ENCODE assay signal across 29 cellular contexts in the genomic region with DNA sequence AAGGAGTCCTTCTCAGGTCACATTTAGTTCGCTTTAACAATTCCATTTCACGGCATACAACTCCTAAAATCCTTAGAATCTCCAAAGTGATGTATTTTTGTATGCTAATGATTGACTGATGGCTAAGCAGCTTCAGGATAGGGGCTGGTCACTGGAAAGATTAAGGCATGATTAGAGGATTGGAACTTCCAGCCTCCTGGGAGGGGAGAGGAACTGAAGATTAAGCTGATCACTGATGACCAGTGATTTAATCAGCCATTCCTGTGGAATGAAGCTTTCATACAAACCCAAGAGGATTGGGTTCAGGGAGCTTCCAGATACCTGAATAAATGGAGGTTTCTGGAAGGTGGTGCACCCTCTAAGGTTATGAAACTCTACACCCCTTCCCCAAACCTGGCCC.
"Had no signal": no experiment of that assay in that cellular context is flagged by ENCODE, and none has a peak within 500 bp of the region (broad histone marks: within the 10 kb centered on the region; RNA-seq: fewer than 3 reads in every experiment).

No MANE protein-coding gene starts in this region.

- H3K9me3 Mint-ChIP-seq: natural killer cell; stimulated activated naive B cell treated with anti-CD40 and anti-IgM and Interleukin-4, amounts not matched to agents 10 μg/mL and 1 μg/mL and 100 μg/mL, for 72 hours had no signal

- H3K27me3 ChIP-seq: ovary, testis, thyroid gland had no signal

- ATAC-seq: left colon; left lung; lower lobe of right lung; mucosa of descending colon; natural killer cell; right cardiac atrium; sciatic nerve; stimulated activated naive B cell treated with anti-CD40 and anti-IgM and Interleukin-4, amounts not matched to agents 10 μg/mL and 1 μg/mL and 100 μg/mL, for 72 hours; stimulated activated naive CD8-positive, alpha-beta T cell treated with anti-CD3 and anti-CD28 coated beads, Interleukin-15, Interleukin-2, amounts not matched to agents 100 U/mL and 50 U/mL, for 24 hours; upper lobe of right lung had no signal

- H3K27ac ChIP-seq: left lung, lower lobe of right lung, ovary, skin epidermis, stomach, testis, thyroid gland, transverse colon, upper lobe of right lung had no signal

- H3K27ac Mint-ChIP-seq: natural killer cell; nephron progenitor cell; progenitor cell of endocrine pancreas; stimulated activated naive B cell treated with anti-CD40 and anti-IgM and Interleukin-4, amounts not matched to agents 10 μg/mL and 1 μg/mL and 100 μg/mL, for 72 hours had no signal

- DNase-seq: hippocampal formation; kidney glomerular epithelial cell; left colon; left lung; lower lobe of right lung; mammary epithelial cell; mesenchymal stem cell; midbrain; mucosa of descending colon; natural killer cell; nephron progenitor cell; ovary; right cardiac atrium; stimulated activated CD4-positive, alpha-beta T cell treated with anti-CD3 and anti-CD28 coated beads, Interleukin-12 subunit alpha, Interleukin-12 subunit beta, amount 100 ng/mL, for 4 hours; stimulated activated CD4-positive, alpha-beta T cell treated with anti-CD3 and anti-CD28 coated beads, Interleukin-15, amount 100 ng/mL, for 24 hours; stimulated activated CD4-positive, alpha-beta T cell treated with anti-CD3 and anti-CD28 coated beads, Interleukin-2, amount 100 ng/mL, for 24 hours; stimulated activated CD4-positive, alpha-beta T cell treated with anti-CD3 and anti-CD28 coated beads, Interleukin-4, amount 100 ng/mL, for 1 hour; stimulated activated naive B cell treated with anti-CD40 and anti-IgM and Interleukin-4, amounts not matched to agents 10 μg/mL and 1 μg/mL and 100 μg/mL, for 72 hours; stimulated activated naive CD8-positive, alpha-beta T cell treated with anti-CD3 and anti-CD28 coated beads, Interleukin-15, Interleukin-2, amounts not matched to agents 100 U/mL and 50 U/mL, for 24 hours; stomach; testis; thyroid gland; transverse colon; upper lobe of right lung had no signal

- FAIRE-seq: keratinocyte, urothelium cell line had no signal

- H3K4me1 Mint-ChIP-seq: natural killer cell had no signal

- H3K4me3 Mint-ChIP-seq: natural killer cell; nephron progenitor cell; stimulated activated naive B cell treated with anti-CD40 and anti-IgM and Interleukin-4, amounts not matched to agents 10 μg/mL and 1 μg/mL and 100 μg/mL, for 72 hours had no signal

- H3K4me3 ChIP-seq: left lung, lower lobe of right lung, mucosa of descending colon, ovary, skin epidermis, stomach, testis, thyroid gland, transverse colon, upper lobe of right lung had no signal

- H3K36me3 Mint-ChIP-seq: natural killer cell; stimulated activated naive B cell treated with anti-CD40 and anti-IgM and Interleukin-4, amounts not matched to agents 10 μg/mL and 1 μg/mL and 100 μg/mL, for 72 hours had no signal

- H3K36me3 ChIP-seq: left lung, lower lobe of right lung, ovary, stomach, thyroid gland, transverse colon, upper lobe of right lung had no signal

- H3K9me3 ChIP-seq: left lung, lower lobe of right lung, mucosa of descending colon, ovary, stomach, testis, thyroid gland, transverse colon, upper lobe of right lung had no signal
